ENCODE assay signal across 18 cellular contexts in the genomic region with DNA sequence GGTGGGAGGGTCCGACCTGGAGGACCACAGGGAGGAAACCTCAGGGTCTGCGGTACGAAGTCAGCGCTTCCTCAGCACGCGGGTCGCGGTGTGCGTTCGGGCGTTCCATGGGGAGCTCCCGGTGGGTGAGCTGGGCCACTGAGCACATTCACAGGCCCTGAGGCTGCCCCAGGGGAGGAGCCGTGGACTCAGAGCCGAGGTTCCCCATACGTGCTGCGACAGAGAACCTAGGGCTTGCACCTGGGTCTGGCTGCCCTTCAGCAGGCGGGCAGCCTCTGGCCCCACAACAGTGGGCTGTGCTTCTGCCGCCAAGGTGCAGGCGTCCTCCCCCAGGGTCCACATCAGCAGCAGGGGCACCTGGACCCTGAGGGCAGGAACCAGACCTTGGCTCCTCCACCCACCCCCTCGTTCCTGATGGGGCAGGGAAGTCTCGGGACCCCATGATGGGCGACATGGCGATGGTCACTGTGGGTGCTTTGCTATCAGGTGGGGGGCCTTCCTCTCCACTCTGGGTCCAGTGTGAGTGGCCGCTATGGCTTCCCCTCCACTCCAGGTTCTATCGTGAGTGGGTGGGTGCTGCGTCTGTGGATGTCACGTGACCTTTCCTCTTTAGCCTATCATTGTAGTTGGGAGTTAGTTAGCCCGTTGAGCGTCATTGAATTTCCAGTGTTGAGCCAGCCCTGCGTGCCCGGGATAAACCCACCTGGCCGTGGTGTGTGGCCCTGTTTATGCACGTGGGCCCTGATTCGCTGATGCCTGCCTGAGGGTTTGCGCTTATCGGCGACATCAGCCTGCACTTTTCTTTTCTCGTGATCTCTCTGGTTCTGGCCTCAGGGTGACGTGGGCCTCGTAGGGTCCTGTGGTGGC. TPM values are rescaled to one million over a fixed set of nuclear protein-coding genes. Genes with fewer than 3 reads are reported as not detected.
A peak's percentile ranks its signal among the peaks of the same experiment; 100 is the strongest.
DNase-seq lines count a peak whose midpoint lies in the region; ATAC-seq and TF ChIP-seq lines count a peak whose summit lies in the region.
"Had no signal": no experiment of that assay in that cellular context is flagged by ENCODE, and none has a peak within 500 bp of the region (broad histone marks: within the 10 kb centered on the region; RNA-seq: fewer than 3 reads in every experiment).

No MANE protein-coding gene starts in this region.

- H3K4me3 ChIP-seq in NB4 (ENCODE audit: low read depth, low read length) (no peak overlapping the region), smooth muscle cell (no peak overlapping the region)
- H3K4me3 ChIP-seq: ascending aorta, SK-N-MC had no signal

- H3K4me3 Mint-ChIP-seq in endothelial cell (ENCODE audit: unreplicated experiment) = peak overlapping the region; percentile 59
- H3K4me3 Mint-ChIP-seq: activated CD4-positive, alpha-beta memory T cell treated with anti-CD3 and anti-CD28 coated beads for 36 hours; activated T-helper 17 cell treated with anti-CD3 and anti-CD28 coated beads, Interleukin-2, amount 50 U/mL, for 72 hours; naive B cell had no signal

- TF ChIP-seq POLR2A in NB4 (IDR thresholded peaks at IDR 0.05; ENCODE audit: extremely low read depth, insufficient read length) = no peak

- H3K4me1 ChIP-seq in smooth muscle cell (ENCODE audit: low read depth) = no peaks in the 10 kb centered on the region
- H3K4me1 ChIP-seq: ascending aorta had no signal

- no peak overlapping the region for H3K4me2 ChIP-seq in smooth muscle cell

- TF ChIP-seq CTCF in NB4 (IDR thresholded peaks at IDR 0.05; ENCODE audit: low read depth, low read length) (no peak), endothelial cell (IDR thresholded peaks at IDR 0.05; ENCODE audit: unreplicated experiment) (no peak), smooth muscle cell (IDR thresholded peaks at IDR 0.05; ENCODE audit: borderline replicate concordance, insufficient read depth, poor library complexity, severe bottlenecking) (no peak)

- H3K36me3 ChIP-seq in smooth muscle cell (ENCODE audit: low read depth) = no peaks in the 10 kb centered on the region

- ATAC-seq in left lobe of liver (peak; percentile 6), GM19351 (IDR thresholded peaks at IDR 0.05; ENCODE audit: unreplicated experiment) (no peak)
- ATAC-seq: activated T-helper 17 cell treated with anti-CD3 and anti-CD28 coated beads, Interleukin-2, amount 50 U/mL, for 72 hours had no signal

- H3K36me3 Mint-ChIP-seq in endothelial cell (ENCODE audit: low read depth, unreplicated experiment) = peaks cover 21% of the 10 kb centered on the region
- H3K36me3 Mint-ChIP-seq: activated CD4-positive, alpha-beta memory T cell treated with anti-CD3 and anti-CD28 coated beads for 36 hours; naive B cell had no signal

- H2AFZ ChIP-seq in smooth muscle cell (ENCODE audit: low read depth) = no peak overlapping the region

- no peaks in the 10 kb centered on the region for H3K79me2 ChIP-seq in smooth muscle cell (ENCODE audit: low read depth)

- peaks cover 12% of the 10 kb centered on the region for H3K27me3 Mint-ChIP-seq in endothelial cell (ENCODE audit: unreplicated experiment)
- H3K27me3 Mint-ChIP-seq: activated CD4-positive, alpha-beta memory T cell treated with anti-CD3 and anti-CD28 coated beads for 36 hours; activated T-helper 17 cell treated with anti-CD3 and anti-CD28 coated beads, Interleukin-2, amount 50 U/mL, for 72 hours had no signal

- H3K4me1 Mint-ChIP-seq in endothelial cell (ENCODE audit: unreplicated experiment) = no peaks in the 10 kb centered on the region
- H3K4me1 Mint-ChIP-seq: activated T-helper 17 cell treated with anti-CD3 and anti-CD28 coated beads, Interleukin-2, amount 50 U/mL, for 72 hours had no signal

- H3K9me3 Mint-ChIP-seq in endothelial cell (ENCODE audit: unreplicated experiment) = no peaks in the 10 kb centered on the region
- H3K9me3 Mint-ChIP-seq: activated CD4-positive, alpha-beta memory T cell treated with anti-CD3 and anti-CD28 coated beads for 36 hours; activated T-helper 17 cell treated with anti-CD3 and anti-CD28 coated beads, Interleukin-2, amount 50 U/mL, for 72 hours had no signal

- H3K9me3 ChIP-seq in smooth muscle cell (replicated peaks; ENCODE audit: low read depth) = no peaks in the 10 kb centered on the region
- H3K9me3 ChIP-seq: ascending aorta had no signal

- H4K20me1 ChIP-seq in smooth muscle cell (ENCODE audit: low read depth) = peaks cover 100% of the 10 kb centered on the region

- WGBS in smooth muscle cell (ENCODE audit: low lambda C conversion rate) = 92% methylated on average over 39 of the region's 40 CpGs

- H3K27ac ChIP-seq in smooth muscle cell (ENCODE audit: low read depth) = peak overlapping the region; percentile 44
- H3K27ac ChIP-seq: ascending aorta, SK-N-MC had no signal

- H3F3A ChIP-seq in smooth muscle cell (ENCODE audit: low read depth) = peaks cover 83% of the 10 kb centered on the region

- DNase-seq in NB4 (ENCODE audit: low read depth) = peak; percentile 25
- no peak for DNase-seq in endothelial cell (ENCODE audit: low spot score)
- DNase-seq in left lobe of liver (ENCODE audit: low spot score) = peak; percentile 55
- no peak for DNase-seq in smooth muscle cell (lab: John Stamatoyannopoulos, UW; ENCODE audit: unreplicated experiment)
- no peak for DNase-seq in germinal center (ENCODE audit: low spot score)
- DNase-seq in cortex of kidney (lab: John Stamatoyannopoulos, UW) = no peak
- DNase-seq: activated CD4-positive, alpha-beta memory T cell treated with anti-CD3 and anti-CD28 coated beads for 36 hours; erythroblast; Kasumi-1; naive B cell; NCI-H187; stimulated activated CD4-positive, alpha-beta T cell treated with anti-CD3 and anti-CD28 coated beads, Interleukin-1b, Interleukin-23, amount 100 ng/mL, for 48 hours had no signal

- H3K27ac Mint-ChIP-seq in endothelial cell (ENCODE audit: unreplicated experiment) = no peak overlapping the region
- H3K27ac Mint-ChIP-seq: activated CD4-positive, alpha-beta memory T cell treated with anti-CD3 and anti-CD28 coated beads for 36 hours; activated T-helper 17 cell treated with anti-CD3 and anti-CD28 coated beads, Interleukin-2, amount 50 U/mL, for 72 hours had no signal

- H3K27me3 ChIP-seq in smooth muscle cell (ENCODE audit: low read depth) = no peaks in the 10 kb centered on the region
- H3K27me3 ChIP-seq: ascending aorta had no signal

- no peak overlapping the region for H3K9ac ChIP-seq in smooth muscle cell (ENCODE audit: low read depth)

RNA-seq across cellular contexts. Expression of gene FTCD, which starts 27.9 kb away (rescaled TPM):
- total RNA-seq in endothelial cell (ENCODE audit: unreplicated experiment) (1.5 TPM), left lobe of liver (668 TPM), smooth muscle cell (1.3 and 4.1 TPM in 2 replicates)
- 15.2 and 18.0 TPM in 2 replicates for polyA plus RNA-seq in smooth muscle cell
- total RNA-seq: subcutaneous adipose tissue had no signal

RNA-seq across cellular contexts. Expression of gene COL6A2, which starts 29.6 kb away (rescaled TPM):
- total RNA-seq in endothelial cell (ENCODE audit: unreplicated experiment) (378 TPM), left lobe of liver (34.9 TPM), smooth muscle cell (1,570 and 1,698 TPM in 2 replicates)
- 2,969 and 4,089 TPM in 2 replicates for polyA plus RNA-seq in smooth muscle cell
- total RNA-seq: OCI-LY7 had no signal

RNA-seq across cellular contexts. Expression of gene SPATC1L, which starts 56.8 kb away (rescaled TPM):
- total RNA-seq in endothelial cell (ENCODE audit: unreplicated experiment) = 25.3 TPM
- total RNA-seq in left lobe of liver = 0.40 TPM
- total RNA-seq in smooth muscle cell = 6.4 and 10.5 TPM in 2 replicates
- polyA plus RNA-seq in smooth muscle cell = 36.5 and 40.2 TPM in 2 replicates

Comparison
In these comparisons a context has a peak if more than half of its experiments do, and no peak if none do; other contexts are left out.
1. DNase-seq: peak in NB4 (single experiment) and left lobe of liver (single experiment); none in endothelial cell (single experiment), smooth muscle cell (single experiment), germinal center (single experiment) and cortex of kidney (single experiment).
2. RNA of gene FTCD, which starts 27.9 kb away (total RNA-seq): 668 TPM in left lobe of liver (single experiment); 1.5 TPM in endothelial cell (single experiment) and 1.3 to 4.1 TPM in smooth muscle cell; every median in the first group is over 100 times any median in the second.
3. RNA of gene COL6A2, which starts 29.6 kb away (total RNA-seq): 1,570 to 1,698 TPM in smooth muscle cell and 378 TPM in endothelial cell (single experiment); 34.9 TPM in left lobe of liver (single experiment); every median in the first group is over 10 times any median in the second.